In genomic region chr1:175191654-175192053, GRCh38 we compare ENCODE assay signal across 1 cellular context.
TF ChIP-seq lines count a peak whose summit lies in the region.

No MANE protein-coding gene starts in this region.

TF ChIP-seq in HepG2, 621 proteins besides CTCF, POLR2A, EP300 and RAD21 (continued from another document):
- TF ChIP-seq ZNF747 (CRISPR knock-in tag; IDR thresholded peaks at IDR 0.05; ENCODE audit: borderline replicate concordance) (no peak), GATAD2A (CRISPR knock-in tag; IDR thresholded peaks at IDR 0.05) (no peak), NCOR1 (IDR thresholded peaks at IDR 0.05; ENCODE audit: borderline replicate concordance, low read length) (no peak), KMT2B (CRISPR knock-in tag; IDR thresholded peaks at IDR 0.05) (no peak), SP5 (CRISPR knock-in tag; IDR thresholded peaks at IDR 0.05; ENCODE audit: borderline replicate concordance, low read depth) (no peak), ZBTB37 (CRISPR knock-in tag; IDR thresholded peaks at IDR 0.05) (no peak)
TF ChIP-seq in HepG2: peak in this region for 0.
